In the genomic region with DNA sequence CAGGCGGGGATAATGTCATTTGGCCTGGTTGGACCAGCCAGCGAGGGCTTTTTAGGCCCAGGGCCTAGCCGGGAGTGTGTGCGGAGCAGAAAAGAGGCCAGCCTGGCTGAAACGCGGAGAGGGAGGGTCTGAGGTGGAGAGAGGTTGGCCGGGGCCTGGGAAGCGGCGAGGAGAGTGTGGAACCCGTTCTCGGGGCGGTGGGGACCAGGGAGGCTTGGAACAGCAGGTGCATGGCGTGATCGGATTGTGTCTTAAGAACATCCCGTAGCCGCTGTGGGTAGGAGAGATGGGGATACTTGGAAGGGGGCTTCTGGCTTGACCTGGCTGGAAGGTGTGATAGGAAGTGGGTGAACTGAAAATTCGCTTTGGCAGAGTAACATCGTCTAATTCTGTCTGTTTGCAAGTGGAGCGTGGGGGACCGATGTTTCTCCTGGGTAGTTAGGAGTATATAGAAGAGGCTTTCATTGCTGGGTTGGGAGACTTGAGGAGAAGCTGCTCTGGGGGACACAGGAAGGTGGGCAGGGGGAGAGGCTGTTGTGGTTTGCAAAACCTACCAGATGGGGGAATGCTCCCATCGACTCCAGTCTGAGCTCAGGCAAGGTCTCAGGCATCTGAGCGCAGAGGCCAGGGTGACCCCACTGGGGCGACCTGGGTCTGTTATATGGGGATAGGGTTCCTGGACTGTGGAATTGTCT, we compare ENCODE assay signal across 8 cellular contexts. TPM values are rescaled to one million over a fixed set of nuclear protein-coding genes. Genes with fewer than 3 reads are reported as not detected.
DNase-seq lines count a peak whose midpoint lies in the region; ATAC-seq, FAIRE-seq and TF ChIP-seq lines count a peak whose summit lies in the region.

No MANE protein-coding gene starts in this region.

- peaks cover 42% of the 10 kb centered on the region for H3K4me1 Mint-ChIP-seq in nephron progenitor cell

- H3K4me3 Mint-ChIP-seq in nephron progenitor cell = peak overlapping the region; percentile 85

- DNase-seq in GM12891 (ENCODE audit: insufficient read length, low spot score) = peak; percentile 42
- DNase-seq in MG63 = no peak
- DNase-seq in ecto neural progenitor cell (ENCODE audit: low spot score) = peak; percentile 74
- peak; percentile 47 for DNase-seq in nephron progenitor cell
- no peak for DNase-seq in GM19238 (ENCODE audit: insufficient read length, low spot score)
- no peak for DNase-seq in HK-2 (ENCODE audit: unreplicated experiment)

- peak overlapping the region; percentile 70 for H3K4me3 ChIP-seq in MG63

- TF ChIP-seq POLR2A in GM12891 (IDR thresholded peaks at IDR 0.05; ENCODE audit: low read depth, low read length) = no peak

- no peak for TF ChIP-seq CTCF in nephron progenitor cell (IDR thresholded peaks at IDR 0.05)

- H3K27me3 ChIP-seq in MG63 = no peaks in the 10 kb centered on the region; the same call in 1 of the 2 replicates

- ATAC-seq in HG02973 (IDR thresholded peaks at IDR 0.05; ENCODE audit: unreplicated experiment) (no peak), GM18498 (IDR thresholded peaks at IDR 0.05; ENCODE audit: unreplicated experiment) (no peak)

- H3K9me3 ChIP-seq in MG63 = no peaks in the 10 kb centered on the region

- H3K36me3 Mint-ChIP-seq in nephron progenitor cell (ENCODE audit: low read depth) = peaks cover 11% of the 10 kb centered on the region

- FAIRE-seq in GM12891 (lab: Jason Lieb, UNC) = no peak

- H3K9me3 Mint-ChIP-seq in nephron progenitor cell = no peaks in the 10 kb centered on the region

- H3K27me3 Mint-ChIP-seq in nephron progenitor cell (ENCODE audit: low read depth, poor library complexity) = peaks cover 14% of the 10 kb centered on the region

- H3K36me3 ChIP-seq in MG63 = 0 out of 2 replicates have a peak, but pooled peaks cover 2% of the 10 kb centered on the region

- peak overlapping the region; percentile 61 for H3K27ac Mint-ChIP-seq in nephron progenitor cell

TF ChIP-seq in GM12891, 5 proteins besides CTCF, POLR2A, EP300 and RAD21:
- no peak for TF ChIP-seq TAF1 (IDR thresholded peaks at IDR 0.05; ENCODE audit: low read depth, low read length)
- no peak for TF ChIP-seq PAX5 (IDR thresholded peaks at IDR 0.05; ENCODE audit: insufficient read depth, low read length, severe bottlenecking)
- TF ChIP-seq SPI1 (IDR thresholded peaks at IDR 0.05; ENCODE audit: low read depth, low read length) = no peak
- TF ChIP-seq POLR2AphosphoS5 (IDR thresholded peaks at IDR 0.05; ENCODE audit: low read depth, low read length) = no peak
- TF ChIP-seq POU2F2 (IDR thresholded peaks at IDR 0.05; ENCODE audit: low read depth, low read length) = no peak

RNA-seq across cellular contexts. Expression of gene CERS4, which starts 0.9 kb away (rescaled TPM):
- polyA plus RNA-seq in GM12891 (2012; ENCODE audit: low read depth, missing spikeins) = 33.2 TPM
- total RNA-seq in MG63 (2014; rRNA removed; shearing (Covaris generic); ENCODE audit: low replicate concordance) = 9.9 and 20.3 TPM in 2 replicates

Comparison
In these comparisons a context has a peak if more than half of its experiments do, and no peak if none do; other contexts are left out.
1. DNase-seq: peak in GM12891 (single experiment), ecto neural progenitor cell (single experiment) and nephron progenitor cell (single experiment); none in MG63 (single experiment), GM19238 (single experiment) and HK-2 (single experiment).